In genomic region chr19:52171321-52172169, GRCh38 we compare ENCODE assay signal across 8 cellular contexts. TPM values are rescaled to one million over a fixed set of nuclear protein-coding genes. Genes with fewer than 3 reads are reported as not detected.
A peak's percentile ranks its signal among the peaks of the same experiment; 100 is the strongest.
DNase-seq lines count a peak whose midpoint lies in the region; ATAC-seq and TF ChIP-seq lines count a peak whose summit lies in the region.

Gene ZNF836 (minus strand): TSS chr19:52171621. CDS start chr19:52168072, 3,549 bp downstream.

- ATAC-seq in HG02981 (IDR thresholded peaks at IDR 0.05; ENCODE audit: unreplicated experiment) (peak; percentile 69), GM18502 (IDR thresholded peaks at IDR 0.05; ENCODE audit: poor library complexity, unreplicated experiment) (no peak)
- peak; percentile 89 to 90 for ATAC-seq in activated CD4-positive, CD25-positive, alpha-beta regulatory T cell treated with anti-CD3 and anti-CD28 coated beads, Interleukin-2, amount 50 U/mL, for 24 hours

- peak within 1 kb of the TSS; percentile 92 for H3K4me3 ChIP-seq in kidney epithelial cell (ENCODE audit: low read depth, low read length)

- no peak for TF ChIP-seq CTCF in kidney epithelial cell (IDR thresholded peaks at IDR 0.05; ENCODE audit: insufficient read depth, low read length, poor library complexity, severe bottlenecking)

- H3K36me3 ChIP-seq in kidney epithelial cell (ENCODE audit: control insufficient read depth, insufficient read depth, low read length): no peaks in the 10 kb centered on the region

- no peaks in the 10 kb centered on the region for H3K27me3 ChIP-seq in kidney epithelial cell (ENCODE audit: control insufficient read depth, insufficient read depth, low read length)

- DNase-seq in GM04503 (ENCODE audit: low read depth) (peak; percentile 14), NCI-H226 (peak; percentile 48), cerebellar cortex (ENCODE audit: low spot score) (peak; percentile 81), kidney epithelial cell (ENCODE audit: low read depth) (no peak)
- DNase-seq in stimulated activated CD4-positive, alpha-beta T cell treated with anti-CD3 and anti-CD28 coated beads, Interleukin-15, amount 100 ng/mL, for 1 hour (ENCODE audit: low read depth in 1 of 2, low spot score in 1 of 2): peak; percentile 80 to 81

RNA-seq across cellular contexts. Expression of gene ZNF836, which starts in this region (rescaled TPM):
- 4.8 and 9.9 TPM in 2 replicates for total RNA-seq in kidney epithelial cell
